In genomic region chr16:72796222-72796621, GRCh38 we compare ENCODE assay signal across 16 cellular contexts.
A peak's percentile ranks its signal among the peaks of the same experiment; 100 is the strongest.
DNase-seq lines count a peak whose midpoint lies in the region; ATAC-seq and TF ChIP-seq lines count a peak whose summit lies in the region.
"Had no signal": no experiment of that assay in that cellular context is flagged by ENCODE, and none has a peak within 500 bp of the region (broad histone marks: within the 10 kb centered on the region; RNA-seq: fewer than 3 reads in every experiment).

No MANE protein-coding gene starts in this region.

- H3K4me3 Mint-ChIP-seq in chondrocyte (ENCODE audit: unreplicated experiment) (no peak overlapping the region), endothelial cell (ENCODE audit: unreplicated experiment) (peak overlapping the region; percentile 16), neural crest cell (no peak overlapping the region)
- H3K4me3 Mint-ChIP-seq in naive thymus-derived CD4-positive, alpha-beta T cell: no peak overlapping the region
- H3K4me3 Mint-ChIP-seq: CD4-positive, alpha-beta memory T cell; GM23338; H9 had no signal

- H3K4me1 Mint-ChIP-seq in chondrocyte (ENCODE audit: low read depth) (peaks cover 3% of the 10 kb centered on the region), endothelial cell (ENCODE audit: unreplicated experiment) (no peaks in the 10 kb centered on the region), neural crest cell (peaks cover 18% of the 10 kb centered on the region)
- H3K4me1 Mint-ChIP-seq in naive thymus-derived CD4-positive, alpha-beta T cell: no peaks in the 10 kb centered on the region
- H3K4me1 Mint-ChIP-seq: CD4-positive, alpha-beta memory T cell had no signal

- H3F3A ChIP-seq in PC-3 (ENCODE audit: low read length, unreplicated experiment): no peaks in the 10 kb centered on the region

- no peaks in the 10 kb centered on the region for H3K9me3 Mint-ChIP-seq in chondrocyte (ENCODE audit: low read depth)
- H3K9me3 Mint-ChIP-seq in endothelial cell (ENCODE audit: unreplicated experiment): no peaks in the 10 kb centered on the region
- H3K9me3 Mint-ChIP-seq in neural crest cell: no peaks in the 10 kb centered on the region
- peaks cover 0 to 4% (median 0%) of the 10 kb centered on the region in 11 donors for H3K9me3 Mint-ChIP-seq in naive thymus-derived CD4-positive, alpha-beta T cell
- H3K9me3 Mint-ChIP-seq: GM23338, H9 had no signal

- no peaks in the 10 kb centered on the region for H3K9me2 ChIP-seq in PC-3 (replicated peaks; ENCODE audit: low read length)

- H3K27me3 ChIP-seq in thyroid gland (no peaks in the 10 kb centered on the region), PC-3 (ENCODE audit: low read length) (no peaks in the 10 kb centered on the region)
- H3K27me3 ChIP-seq in naive thymus-derived CD4-positive, alpha-beta T cell (ENCODE audit: control insufficient read depth in 2 of 2, insufficient read depth in 2 of 2, low read length in 2 of 2): no peaks in the 10 kb centered on the region

- H4K20me1 ChIP-seq in PC-3 (ENCODE audit: low read length): no peaks in the 10 kb centered on the region

- H2AFZ ChIP-seq in PC-3 (ENCODE audit: low read length): no peak overlapping the region
- H2AFZ ChIP-seq: GM23338 had no signal

- intact Hi-C loops in thyroid gland (cut with DNase I): no loop called here
- intact Hi-C loops in PC-3 (cut with micrococcal nuclease): no loop called here
- intact Hi-C loops in naive thymus-derived CD4-positive, alpha-beta T cell (cut with micrococcal nuclease): no loop called here

- peaks cover 8 to 24% of the 10 kb centered on the region in 2 donors for H3K36me3 ChIP-seq in thyroid gland
- H3K36me3 ChIP-seq in PC-3 (ENCODE audit: low read depth, low read length): peaks cover 18% of the 10 kb centered on the region
- no peaks in the 10 kb centered on the region for H3K36me3 ChIP-seq in naive thymus-derived CD4-positive, alpha-beta T cell (ENCODE audit: control insufficient read depth in 2 of 3, insufficient read depth in 3 of 3, low read length in 3 of 3)

- H3K4me1 ChIP-seq in thyroid gland (peaks cover 34 to 41% of the 10 kb centered on the region in 2 donors), PC-3 (ENCODE audit: insufficient read depth, low read length) (no peaks in the 10 kb centered on the region)
- no peaks in the 10 kb centered on the region for H3K4me1 ChIP-seq in naive thymus-derived CD4-positive, alpha-beta T cell (ENCODE audit: control insufficient read depth in 2 of 2, insufficient read depth in 2 of 2, low read length in 2 of 2)

- CTCF ChIA-PET in PC-3 (lab: Charles Lee): no interaction called here
- CTCF ChIA-PET in naive thymus-derived CD4-positive, alpha-beta T cell (lab: Charles Lee): no interaction called here

- H3K4me3 ChIP-seq in thyroid gland (replicated peaks in 1 of 3) (no peak overlapping the region), PC-3 (ENCODE audit: low read length) (no peak overlapping the region)
- no peak overlapping the region for H3K4me3 ChIP-seq in naive thymus-derived CD4-positive, alpha-beta T cell (ENCODE audit: low read length)
- H3K4me3 ChIP-seq: GM23338 had no signal

- no peak overlapping the region for H3K4me2 ChIP-seq in PC-3 (ENCODE audit: low read length)
- H3K4me2 ChIP-seq: GM23338 had no signal

- no peak for ATAC-seq in PC-3
- no peak for ATAC-seq in naive thymus-derived CD4-positive, alpha-beta T cell
- ATAC-seq: GM23338, HCT116 had no signal

- no peak for TF ChIP-seq CTCF in chondrocyte (IDR thresholded peaks at IDR 0.05)
- TF ChIP-seq CTCF in endothelial cell (IDR thresholded peaks at IDR 0.05; ENCODE audit: unreplicated experiment): no peak
- TF ChIP-seq CTCF in neural crest cell (conservative IDR thresholded peaks at IDR 0.05): no peak
- TF ChIP-seq CTCF in thyroid gland (IDR thresholded peaks at IDR 0.05): no peak
- TF ChIP-seq CTCF in PC-3 (conservative IDR thresholded peaks at IDR 0.05; ENCODE audit: low read depth, low read length): no peak

- 92% methylated on average over 18 of the region's 18 CpGs for WGBS in thyroid gland, 2 donors

- H3K27me3 Mint-ChIP-seq in chondrocyte (ENCODE audit: low read depth) (no peaks in the 10 kb centered on the region), endothelial cell (ENCODE audit: unreplicated experiment) (peaks cover 12% of the 10 kb centered on the region), neural crest cell (ENCODE audit: low read depth) (no peaks in the 10 kb centered on the region)
- no peaks in the 10 kb centered on the region for H3K27me3 Mint-ChIP-seq in naive thymus-derived CD4-positive, alpha-beta T cell
- H3K27me3 Mint-ChIP-seq: CD4-positive, alpha-beta memory T cell had no signal

- no peaks in the 10 kb centered on the region for H3K79me2 ChIP-seq in PC-3 (ENCODE audit: low read length)

- POLR2A ChIA-PET in PC-3 (lab: Charles Lee; ENCODE audit: unreplicated experiment): no interaction called here
- POLR2A ChIA-PET in naive thymus-derived CD4-positive, alpha-beta T cell (lab: Charles Lee): no interaction called here

- no peak overlapping the region for H3K9ac ChIP-seq in PC-3 (ENCODE audit: low read length)

- no peak for DNase-seq in chondrocyte (ENCODE audit: low spot score)
- DNase-seq in endothelial cell (ENCODE audit: low spot score): no peak
- DNase-seq in neural crest cell (ENCODE audit: low read depth, low spot score): no peak
- DNase-seq in thyroid gland: no peak
- no peak for DNase-seq in PC-3
- DNase-seq in naive thymus-derived CD4-positive, alpha-beta T cell: no peak
- DNase-seq: C1 segment of cervical spinal cord; Calu3; CD4-positive, alpha-beta memory T cell; COR-L47; DMS53; DMS79 treated with DMSO at 0.1 percent for 48 hours; GF-D8; H9 had no signal

- no TSS peak for BruUV-seq in PC-3 (replicated peaks; lab: Mats Ljungman, UMichigan)

- no peak for TF ChIP-seq POLR2A in thyroid gland (IDR thresholded peaks at IDR 0.05)

- H3K36me3 Mint-ChIP-seq in chondrocyte (ENCODE audit: low read depth) (peaks cover 73% of the 10 kb centered on the region), endothelial cell (ENCODE audit: low read depth, unreplicated experiment) (peaks cover 50% of the 10 kb centered on the region), neural crest cell (ENCODE audit: low read depth) (peaks cover 69% of the 10 kb centered on the region)
- peaks cover 0 to 7% (median 6%) of the 10 kb centered on the region in 5 donors for H3K36me3 Mint-ChIP-seq in naive thymus-derived CD4-positive, alpha-beta T cell

- H3K27ac Mint-ChIP-seq in chondrocyte (ENCODE audit: unreplicated experiment): peak overlapping the region; percentile 23
- no peak overlapping the region for H3K27ac Mint-ChIP-seq in endothelial cell (ENCODE audit: unreplicated experiment)
- H3K27ac Mint-ChIP-seq in neural crest cell (ENCODE audit: unreplicated experiment): peak overlapping the region; percentile 48
- no peak overlapping the region for H3K27ac Mint-ChIP-seq in naive thymus-derived CD4-positive, alpha-beta T cell
- H3K27ac Mint-ChIP-seq: CD4-positive, alpha-beta memory T cell; GM23338 had no signal

- no peaks in the 10 kb centered on the region for H3K9me3 ChIP-seq in thyroid gland
- H3K9me3 ChIP-seq in PC-3 (ENCODE audit: low read length): no peaks in the 10 kb centered on the region
- no peaks in the 10 kb centered on the region for H3K9me3 ChIP-seq in naive thymus-derived CD4-positive, alpha-beta T cell (ENCODE audit: control insufficient read depth in 2 of 3, low read length in 3 of 3)

- H3K27ac ChIP-seq in thyroid gland: peak overlapping the region in 2 of 3 donors; percentile 68 to 92
- H3K27ac ChIP-seq in PC-3 (ENCODE audit: low read length): no peak overlapping the region
- H3K27ac ChIP-seq in naive thymus-derived CD4-positive, alpha-beta T cell (ENCODE audit: low read depth, low read length): no peak overlapping the region

Comparison
In these comparisons a context has a peak if more than half of its experiments do, and no peak if none do; other contexts are left out.
1. H3K27ac Mint-ChIP-seq: peak in chondrocyte (single experiment) and neural crest cell (single experiment); none in endothelial cell (single experiment) and naive thymus-derived CD4-positive, alpha-beta T cell (0 of 9).
2. H3K27ac ChIP-seq: peak in thyroid gland (2 of 3); none in PC-3 (single experiment) and naive thymus-derived CD4-positive, alpha-beta T cell (single experiment).